Comparison of ENCODE assay signal across 1 cellular context in genomic region chr14:64857979-64858740, GRCh38.
TF ChIP-seq lines count a peak whose summit lies in the region.

No MANE protein-coding gene starts in this region.

TF ChIP-seq in K562, 482 proteins besides CTCF, POLR2A, EP300 and RAD21:
- TF ChIP-seq ATF1 (CRISPR knock-in tag; IDR thresholded peaks at IDR 0.05): no peak
- TF ChIP-seq ATF1 (tag; IDR thresholded peaks at IDR 0.05): no peak
- TF ChIP-seq CTCFL (IDR thresholded peaks at IDR 0.05; ENCODE audit: borderline replicate concordance, insufficient read depth, low read depth, low read length, poor library complexity, severe bottlenecking): no peak
- no peak for TF ChIP-seq TAF7 (tag; IDR thresholded peaks at IDR 0.05)
- TF ChIP-seq, protein P1, sequence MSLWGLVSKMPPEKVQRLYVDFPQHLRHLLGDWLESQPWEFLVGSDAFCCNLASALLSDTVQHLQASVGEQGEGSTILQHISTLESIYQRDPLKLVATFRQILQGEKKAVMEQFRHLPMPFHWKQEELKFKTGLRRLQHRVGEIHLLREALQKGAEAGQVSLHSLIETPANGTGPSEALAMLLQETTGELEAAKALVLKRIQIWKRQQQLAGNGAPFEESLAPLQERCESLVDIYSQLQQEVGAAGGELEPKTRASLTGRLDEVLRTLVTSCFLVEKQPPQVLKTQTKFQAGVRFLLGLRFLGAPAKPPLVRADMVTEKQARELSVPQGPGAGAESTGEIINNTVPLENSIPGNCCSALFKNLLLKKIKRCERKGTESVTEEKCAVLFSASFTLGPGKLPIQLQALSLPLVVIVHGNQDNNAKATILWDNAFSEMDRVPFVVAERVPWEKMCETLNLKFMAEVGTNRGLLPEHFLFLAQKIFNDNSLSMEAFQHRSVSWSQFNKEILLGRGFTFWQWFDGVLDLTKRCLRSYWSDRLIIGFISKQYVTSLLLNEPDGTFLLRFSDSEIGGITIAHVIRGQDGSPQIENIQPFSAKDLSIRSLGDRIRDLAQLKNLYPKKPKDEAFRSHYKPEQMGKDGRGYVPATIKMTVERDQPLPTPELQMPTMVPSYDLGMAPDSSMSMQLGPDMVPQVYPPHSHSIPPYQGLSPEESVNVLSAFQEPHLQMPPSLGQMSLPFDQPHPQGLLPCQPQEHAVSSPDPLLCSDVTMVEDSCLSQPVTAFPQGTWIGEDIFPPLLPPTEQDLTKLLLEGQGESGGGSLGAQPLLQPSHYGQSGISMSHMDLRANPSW (CRISPR knock-in tag; IDR thresholded peaks at IDR 0.05): no peak
